Comparison of ENCODE assay signal across 8 cellular contexts in genomic region chr17:50183439-50184001, GRCh38. TPM values are rescaled to one million over a fixed set of nuclear protein-coding genes. Genes with fewer than 3 reads are reported as not detected.
DNase-seq lines count a peak whose midpoint lies in the region; ATAC-seq, FAIRE-seq and TF ChIP-seq lines count a peak whose summit lies in the region.

No MANE protein-coding gene starts in this region.

- H3K4me1 Mint-ChIP-seq in CD14-positive monocyte, result peaks cover 41% of the 10 kb centered on the region
- peaks cover 8 to 30% (median 19%) of the 10 kb centered on the region in 4 donors for H3K4me1 Mint-ChIP-seq in naive thymus-derived CD8-positive, alpha-beta T cell

- no peak overlapping the region for H2AFZ ChIP-seq in hepatocyte

- H3K4me1 ChIP-seq in ascending aorta (peaks cover 12 to 26% of the 10 kb centered on the region in 2 donors), hepatocyte (ENCODE audit: insufficient read depth) (peaks cover 6% of the 10 kb centered on the region)

- H3K36me3 ChIP-seq in ascending aorta, result peaks cover 27 to 29% of the 10 kb centered on the region in 2 donors
- no peaks in the 10 kb centered on the region for H3K36me3 ChIP-seq in hepatocyte (replicated peaks; ENCODE audit: insufficient read depth, low read depth)

- H3K9me3 ChIP-seq in ascending aorta (no peaks in the 10 kb centered on the region), hepatocyte (ENCODE audit: low read depth) (no peaks in the 10 kb centered on the region)

- peaks cover 5 to 12% (median 8%) of the 10 kb centered on the region in 3 donors for H3K27me3 Mint-ChIP-seq in CD14-positive monocyte (ENCODE audit: low read depth in 3 of 3)
- peaks cover 0 to under 1% (median 0%) of the 10 kb centered on the region in 5 donors for H3K27me3 Mint-ChIP-seq in naive thymus-derived CD8-positive, alpha-beta T cell

- no peak for FAIRE-seq in D721Med (lab: Jason Lieb, UNC)

- H4K20me1 ChIP-seq in hepatocyte (ENCODE audit: insufficient read depth, poor library complexity, severe bottlenecking), result peaks cover 19% of the 10 kb centered on the region

- 70% methylated on average over 11 of the region's 11 CpGs for WGBS in hepatocyte (ENCODE audit: low lambda C conversion rate, missing lambda C conversion rate)

- H3K9me3 Mint-ChIP-seq in CD14-positive monocyte, result peaks cover 0 to 5% (median 0%) of the 10 kb centered on the region in 7 donors
- H3K9me3 Mint-ChIP-seq in naive thymus-derived CD8-positive, alpha-beta T cell, result no peaks in the 10 kb centered on the region

- H3K36me3 Mint-ChIP-seq in CD14-positive monocyte, result peaks cover 0 to 4% of the 10 kb centered on the region in 2 donors
- H3K36me3 Mint-ChIP-seq in naive thymus-derived CD8-positive, alpha-beta T cell, result no peaks in the 10 kb centered on the region

- no peak for DNase-seq in CD14-positive monocyte (ENCODE audit: low spot score)
- DNase-seq in KBM-7, result peak; percentile 75
- DNase-seq in ascending aorta (ENCODE audit: low spot score in 2 of 2), result no peak
- no peak for DNase-seq in naive thymus-derived CD8-positive, alpha-beta T cell
- DNase-seq in effector CD8-positive, alpha-beta T cell (lab: John Stamatoyannopoulos, UW), result no peak
- no peak for DNase-seq in hepatocyte (ENCODE audit: low spot score)
- no peak for DNase-seq in NCI-H1092 (lab: John Stamatoyannopoulos, UW)
- DNase-seq in D721Med (ENCODE audit: insufficient read length, low spot score), result no peak

- H3K4me3 ChIP-seq in ascending aorta (no peak overlapping the region), hepatocyte (no peak overlapping the region)

- peak overlapping the region; percentile 97 to 99 for H3K27ac ChIP-seq in ascending aorta
- H3K27ac ChIP-seq in hepatocyte, result no peak overlapping the region

- no peak overlapping the region for H3K4me2 ChIP-seq in hepatocyte

- ATAC-seq in naive thymus-derived CD8-positive, alpha-beta T cell, result peak in 1 of 2 donors; percentile 46

- no peaks in the 10 kb centered on the region for H3K9me2 ChIP-seq in hepatocyte (replicated peaks; ENCODE audit: insufficient read depth)

- in situ Hi-C loops in KBM-7 (cut with MboI; ENCODE audit: low pct_unique_long_range_greater_than_20kb, low sequenced_read_pairs), result no loop called here

- intact Hi-C loops in CD14-positive monocyte (cut with micrococcal nuclease) (no loop called here), ascending aorta (cut with DNase I) (no loop called here)

- H3K79me2 ChIP-seq in hepatocyte, result no peaks in the 10 kb centered on the region

- no peaks in the 10 kb centered on the region for H3K27me3 ChIP-seq in ascending aorta
- H3K27me3 ChIP-seq in hepatocyte, result no peaks in the 10 kb centered on the region

- TF ChIP-seq CTCF in CD14-positive monocyte (IDR thresholded peaks at IDR 0.05) (no peak), ascending aorta (IDR thresholded peaks at IDR 0.05) (no peak), hepatocyte (IDR thresholded peaks at IDR 0.05; ENCODE audit: poor library complexity) (no peak), D721Med (IDR thresholded peaks at IDR 0.05; ENCODE audit: insufficient read depth, missing control alignments) (no peak)

- H3K27ac Mint-ChIP-seq in CD14-positive monocyte, result peak overlapping the region; percentile 70 to 95 (median 86)
- peak overlapping the region in 9 of 10 donors; percentile 6 to 91 (median 65) for H3K27ac Mint-ChIP-seq in naive thymus-derived CD8-positive, alpha-beta T cell

- peak overlapping the region; percentile 70 to 91 for H3K4me3 Mint-ChIP-seq in CD14-positive monocyte
- H3K4me3 Mint-ChIP-seq in naive thymus-derived CD8-positive, alpha-beta T cell, result peak overlapping the region; percentile 43 to 83 (median 57)

- POLR2A ChIA-PET in naive thymus-derived CD8-positive, alpha-beta T cell (lab: Charles Lee), result no interaction called here

RNA-seq across cellular contexts. Expression of gene SGCA, which starts 17.7 kb away (rescaled TPM):
- polyA plus RNA-seq in CD14-positive monocyte (under 1 TPM; 0.53 to 0.89 TPM), hepatocyte (0.83 and 2.2 TPM in 2 replicates)
- total RNA-seq in ascending aorta (78.5 TPM), hepatocyte (0.37 TPM in 1 of 2 replicates, not detected in the other)
- not detected for total RNA-seq in naive thymus-derived CD8-positive, alpha-beta T cell
- under 1 TPM in 1 of 3 donors, not detected in 2; 0.71 TPM for polyA plus RNA-seq in naive thymus-derived CD8-positive, alpha-beta T cell

RNA-seq across cellular contexts. Expression of gene COL1A1, which starts 17.9 kb away (rescaled TPM):
- not detected for polyA plus RNA-seq in CD14-positive monocyte
- 547 TPM for total RNA-seq in ascending aorta
- under 1 TPM; 0.44 to 0.83 TPM for total RNA-seq in naive thymus-derived CD8-positive, alpha-beta T cell
- polyA plus RNA-seq in naive thymus-derived CD8-positive, alpha-beta T cell, result not detected
- 351 and 1,063 TPM in 2 replicates for total RNA-seq in hepatocyte
- polyA plus RNA-seq in hepatocyte, result 5,822 and 6,071 TPM in 2 replicates

RNA-seq across cellular contexts. Expression of gene PPP1R9B, which starts 33.0 kb away (rescaled TPM):
- polyA plus RNA-seq in CD14-positive monocyte (1 to 10 TPM in 1 of 2 donors, under 1 TPM in 1; 0.61 to 1.3 TPM), hepatocyte (5.1 and 6.7 TPM in 2 replicates)
- total RNA-seq in ascending aorta (63.5 TPM), hepatocyte (22.5 and 26.2 TPM in 2 replicates)
- total RNA-seq in naive thymus-derived CD8-positive, alpha-beta T cell, result 10 to 100 TPM; 82.8 to 83.6 TPM
- polyA plus RNA-seq in naive thymus-derived CD8-positive, alpha-beta T cell, result under 1 TPM; 0.29 to 0.84 (median 0.67) TPM

RNA-seq across cellular contexts. Expression of gene SAMD14, which starts 53.6 kb away (rescaled TPM):
- polyA plus RNA-seq in CD14-positive monocyte (not detected), hepatocyte (3.1 and 4.2 TPM in 2 replicates)
- total RNA-seq in ascending aorta (3.2 TPM), hepatocyte (2.4 and 3.1 TPM in 2 replicates)
- under 1 TPM in 1 of 2 experiments, not detected in 1; 0.30 TPM for total RNA-seq in naive thymus-derived CD8-positive, alpha-beta T cell
- polyA plus RNA-seq in naive thymus-derived CD8-positive, alpha-beta T cell, result not detected

Comparison
In these comparisons a context has a peak if more than half of its experiments do, and no peak if none do; other contexts are left out.
1. RNA of gene SGCA, which starts 17.7 kb away (total RNA-seq): 78.5 TPM in ascending aorta (single experiment); 0.37 TPM in hepatocyte and not detected in naive thymus-derived CD8-positive, alpha-beta T cell; every median in the first group is over 10 times any median in the second.
2. RNA of gene COL1A1, which starts 17.9 kb away (total RNA-seq): 351 to 1,063 TPM in hepatocyte and 547 TPM in ascending aorta (single experiment); 0.44 to 0.83 TPM in naive thymus-derived CD8-positive, alpha-beta T cell; every median in the first group is over 100 times any median in the second.